8 cellular contexts compared by ENCODE assay signal in genomic region chr19:664913-665443, GRCh38. TPM values are rescaled to one million over a fixed set of nuclear protein-coding genes. Genes with fewer than 3 reads are reported as not detected.
A peak's percentile ranks its signal among the peaks of the same experiment; 100 is the strongest.
DNase-seq lines count a peak whose midpoint lies in the region; ATAC-seq and TF ChIP-seq lines count a peak whose summit lies in the region.

No MANE protein-coding gene starts in this region.

- H2AK5ac ChIP-seq in trophoblast cell (ENCODE audit: low read length): no peak overlapping the region

- H3K36me3 ChIP-seq in DND-41 (ENCODE audit: insufficient read depth, low read length) (peaks cover 19% of the 10 kb centered on the region), trophoblast cell (ENCODE audit: control insufficient read depth in 1 of 2, insufficient read depth in 2 of 2, low read length in 2 of 2) (peaks cover 0 to 9% of the 10 kb centered on the region in 2 experiments), transverse colon (no peaks in the 10 kb centered on the region)

- DNase-seq in DND-41 (peak; percentile 88), NAMALWA (ENCODE audit: low spot score) (peak; percentile 84), SK-MEL-5 (ENCODE audit: low read depth, low spot score) (peak; percentile 80), head of caudate nucleus (peak; percentile 70 to 92 (median 84)), trophoblast cell (peak; percentile 92 to 97), transverse colon (peak; percentile 84)
- peak; percentile 87 for DNase-seq in activated naive CD4-positive, alpha-beta T cell treated with anti-CD3 and anti-CD28 coated beads, Interleukin-2, amount 50 U/mL, for 16 hours

- H3K4me1 ChIP-seq in DND-41 (ENCODE audit: insufficient read depth, low read length) (peaks cover 42% of the 10 kb centered on the region), trophoblast cell (ENCODE audit: control insufficient read depth in 1 of 2, insufficient read depth in 2 of 2, low read length in 2 of 2) (peaks cover 11 to 18% of the 10 kb centered on the region in 2 experiments), transverse colon (peaks cover 21 to 42% (median 36%) of the 10 kb centered on the region in 4 donors)

- H3K27me3 ChIP-seq in DND-41 (ENCODE audit: insufficient read depth, low read length, poor library complexity) (no peaks in the 10 kb centered on the region), trophoblast cell (ENCODE audit: insufficient read depth, low read length) (no peaks in the 10 kb centered on the region), transverse colon (no peaks in the 10 kb centered on the region)

- no peak overlapping the region for H3K14ac ChIP-seq in trophoblast cell (ENCODE audit: low read length)

- no peak overlapping the region for H2BK12ac ChIP-seq in trophoblast cell (ENCODE audit: low read length)

- no peak overlapping the region for H3K18ac ChIP-seq in trophoblast cell (ENCODE audit: low read length)

- H3K9me3 ChIP-seq in DND-41 (ENCODE audit: insufficient read depth, low read length, severe bottlenecking): no peaks in the 10 kb centered on the region
- peaks cover 9% of the 10 kb centered on the region for H3K9me3 ChIP-seq in trophoblast cell (ENCODE audit: insufficient read depth, low read depth, low read length)
- no peaks in the 10 kb centered on the region for H3K9me3 ChIP-seq in transverse colon

- H3K4ac ChIP-seq in trophoblast cell (ENCODE audit: low read depth, low read length): no peak overlapping the region

- WGBS in trophoblast cell (ENCODE audit: extremely low coverage, insufficient coverage, insufficient read length): no CpG with 5 or more reads among the region's 24 CpGs
- WGBS in transverse colon (ENCODE audit: low coverage in 1 of 2), 2 donors: 0 to 5% methylated on average over 4 to 24 of the region's 24 CpGs

- peaks cover 14% of the 10 kb centered on the region for H3K79me1 ChIP-seq in trophoblast cell (ENCODE audit: low read length)

- no peak overlapping the region for H4K12ac ChIP-seq in trophoblast cell (ENCODE audit: low read depth, low read length)

- H3K23ac ChIP-seq in trophoblast cell (ENCODE audit: low read length): no peak overlapping the region

- no peak overlapping the region for H3K27ac ChIP-seq in DND-41 (ENCODE audit: low read length)
- no peak overlapping the region for H3K27ac ChIP-seq in trophoblast cell (ENCODE audit: low read depth, low read length)
- peak overlapping the region in 3 of 4 donors; percentile 9 to 97 (median 95) for H3K27ac ChIP-seq in transverse colon

- no peak for TF ChIP-seq POLR2A in transverse colon (IDR thresholded peaks at IDR 0.05)

- no peak overlapping the region for H2BK120ac ChIP-seq in trophoblast cell (ENCODE audit: insufficient read depth, low read length, poor library complexity)

- no peak overlapping the region for H4K91ac ChIP-seq in trophoblast cell (ENCODE audit: low read depth, low read length)

- no peak overlapping the region for H3K4me3 ChIP-seq in DND-41 (ENCODE audit: low read depth in 1 of 2, low read length in 2 of 2)
- no peak overlapping the region for H3K4me3 ChIP-seq in trophoblast cell (ENCODE audit: low read depth, low read length)
- peak overlapping the region in 2 of 4 donors; percentile 11 to 33 for H3K4me3 ChIP-seq in transverse colon

- peak; percentile 91 for TF ChIP-seq CTCF in DND-41 (IDR thresholded peaks at IDR 0.05; ENCODE audit: borderline replicate concordance, extremely low read depth, low read length, poor library complexity, severe bottlenecking)
- peak; percentile 92 to 97 (median 97) for TF ChIP-seq CTCF in transverse colon (IDR thresholded peaks at IDR 0.05)

- in situ Hi-C loops in SK-MEL-5 (cut with HindIII; ENCODE audit: low pct_unique_long_range_greater_than_20kb, low sequenced_read_pairs) (no loop called here), transverse colon (cut with MboI; ENCODE audit: low pct_ligation_motif_present in 1 of 4, low pct_unique_long_range_greater_than_20kb in 1 of 4, low sequenced_read_pairs in 3 of 4) (loop anchor here in 2 of 4 donors (5.0 kb wide), 1 partner anchor 67 kb away; no protein-coding TSS in a partner anchor)

- H3K79me2 ChIP-seq in DND-41 (ENCODE audit: insufficient read depth, low read length): peaks cover 35% of the 10 kb centered on the region
- peaks cover 32% of the 10 kb centered on the region for H3K79me2 ChIP-seq in trophoblast cell (ENCODE audit: control insufficient read depth, insufficient read depth, low read length, poor library complexity)

- ATAC-seq in DND-41 (ENCODE audit: insufficient read depth, low read depth) (peak; percentile 52), GM18870 (IDR thresholded peaks at IDR 0.05; ENCODE audit: unreplicated experiment) (no peak)

- H2BK5ac ChIP-seq in trophoblast cell (ENCODE audit: low read depth, low read length, poor library complexity): no peak overlapping the region

- H3K9ac ChIP-seq in DND-41 (ENCODE audit: low read depth, low read length): peak overlapping the region; percentile 30
- H3K9ac ChIP-seq in trophoblast cell (ENCODE audit: low read length): no peak overlapping the region

- no peak for TF ChIP-seq EP300 in transverse colon (IDR thresholded peaks at IDR 0.05; ENCODE audit: low read depth)

- H3K4me2 ChIP-seq in DND-41 (ENCODE audit: insufficient read depth, low read length): peak overlapping the region; percentile 62
- H3K4me2 ChIP-seq in trophoblast cell (ENCODE audit: low read length): no peak overlapping the region

- peaks cover 28% of the 10 kb centered on the region for H4K20me1 ChIP-seq in DND-41 (ENCODE audit: insufficient read depth, low read length)

- H2AFZ ChIP-seq in DND-41 (ENCODE audit: low read depth, low read length): peak overlapping the region; percentile 80
- peak overlapping the region; percentile 3 for H2AFZ ChIP-seq in trophoblast cell (ENCODE audit: insufficient read depth, low read length, poor library complexity)

- H4K8ac ChIP-seq in trophoblast cell (ENCODE audit: low read depth, low read length): no peak overlapping the region

- intact Hi-C loops in head of caudate nucleus (cut with DNase I) (loop anchor here (2.0 to 10.0 kb wide), 3 partner anchors 72 to 260 kb away; partner anchors contain the start of genes ARID3A and PTBP1), transverse colon (cut with DNase I; ENCODE audit: low total_unique reads) (loop anchor here (1.0 kb wide), 1 partner anchor 69 kb away; no protein-coding TSS in a partner anchor)

RNA-seq across cellular contexts. Expression of gene RNF126, which starts 2.0 kb away (rescaled TPM):
- total RNA-seq in SK-MEL-5 (2014; rRNA removed; shearing (Covaris generic)): 29.6 and 30.0 TPM in 2 replicates
- 68.3 and 73.4 TPM in 2 replicates for polyA plus RNA-seq in SK-MEL-5 (2015; cell fraction: cytosol; rRNA removed)
- 48.4 and 75.9 TPM in 2 replicates for polyA plus RNA-seq in SK-MEL-5 (2015; cell fraction: nucleus; rRNA removed)
- 70.7 and 73.5 TPM in 2 replicates for polyA plus RNA-seq in trophoblast cell (2013)
- 100 to 1,000 TPM in 2 of 4 donors, 10 to 100 TPM in 2; 88.6 to 148 (median 102) TPM for total RNA-seq in transverse colon

RNA-seq across cellular contexts. Expression of gene FSTL3, which starts 11.2 kb away (rescaled TPM):
- total RNA-seq in SK-MEL-5 (2014; rRNA removed; shearing (Covaris generic)): 6.4 and 7.8 TPM in 2 replicates
- 10.9 and 13.3 TPM in 2 replicates for polyA plus RNA-seq in SK-MEL-5 (2015; cell fraction: cytosol; rRNA removed)
- polyA plus RNA-seq in SK-MEL-5 (2015; cell fraction: nucleus; rRNA removed): 36.6 and 38.4 TPM in 2 replicates
- polyA plus RNA-seq in trophoblast cell (2013): 15.0 and 16.0 TPM in 2 replicates
- 10 to 100 TPM; 14.1 to 37.9 (median 31.2) TPM for total RNA-seq in transverse colon

RNA-seq across cellular contexts. Expression of gene FGF22, which starts 25.3 kb away (rescaled TPM):
- total RNA-seq in SK-MEL-5 (2014; rRNA removed; shearing (Covaris generic)): 0.24 TPM in 1 of 2 replicates, not detected in the other
- polyA plus RNA-seq in SK-MEL-5 (2015; cell fraction: cytosol; rRNA removed): not detected in 2 replicates
- 0.76 and 2.3 TPM in 2 replicates for polyA plus RNA-seq in SK-MEL-5 (2015; cell fraction: nucleus; rRNA removed)
- polyA plus RNA-seq in trophoblast cell (2013): 0.47 and 0.48 TPM in 2 replicates
- total RNA-seq in transverse colon: not detected

RNA-seq across cellular contexts. Expression of gene PRSS57, which starts 30.3 kb away (rescaled TPM):
- total RNA-seq in SK-MEL-5 (2014; rRNA removed; shearing (Covaris generic)): not detected in 2 replicates
- polyA plus RNA-seq in SK-MEL-5 (2015; cell fraction: cytosol; rRNA removed): not detected in 2 replicates
- polyA plus RNA-seq in SK-MEL-5 (2015; cell fraction: nucleus; rRNA removed): not detected in 2 replicates
- polyA plus RNA-seq in trophoblast cell (2013): 0.04 TPM in 1 of 2 replicates, not detected in the other
- not detected for total RNA-seq in transverse colon

RNA-seq across cellular contexts. Expression of gene POLRMT, which starts 31.6 kb away (rescaled TPM):
- total RNA-seq in SK-MEL-5 (2014; rRNA removed; shearing (Covaris generic)): 29.0 and 37.3 TPM in 2 replicates
- 41.5 and 50.8 TPM in 2 replicates for polyA plus RNA-seq in SK-MEL-5 (2015; cell fraction: cytosol; rRNA removed)
- polyA plus RNA-seq in SK-MEL-5 (2015; cell fraction: nucleus; rRNA removed): 283 and 349 TPM in 2 replicates
- 35.6 and 40.7 TPM in 2 replicates for polyA plus RNA-seq in trophoblast cell (2013)
- 100 to 1,000 TPM in 1 of 4 donors, 10 to 100 TPM in 3; 45.9 to 114 (median 63.9) TPM for total RNA-seq in transverse colon

Comparison
In these comparisons a context has a peak if more than half of its experiments do, and no peak if none do; other contexts are left out.
1. H3K27ac ChIP-seq: peak in transverse colon (3 of 4); none in DND-41 (single experiment) and trophoblast cell (single experiment).
2. Peak in every context shown above with its lines, with median percentiles within 50 percentile points of each other: DNase-seq.